In the genomic region with DNA sequence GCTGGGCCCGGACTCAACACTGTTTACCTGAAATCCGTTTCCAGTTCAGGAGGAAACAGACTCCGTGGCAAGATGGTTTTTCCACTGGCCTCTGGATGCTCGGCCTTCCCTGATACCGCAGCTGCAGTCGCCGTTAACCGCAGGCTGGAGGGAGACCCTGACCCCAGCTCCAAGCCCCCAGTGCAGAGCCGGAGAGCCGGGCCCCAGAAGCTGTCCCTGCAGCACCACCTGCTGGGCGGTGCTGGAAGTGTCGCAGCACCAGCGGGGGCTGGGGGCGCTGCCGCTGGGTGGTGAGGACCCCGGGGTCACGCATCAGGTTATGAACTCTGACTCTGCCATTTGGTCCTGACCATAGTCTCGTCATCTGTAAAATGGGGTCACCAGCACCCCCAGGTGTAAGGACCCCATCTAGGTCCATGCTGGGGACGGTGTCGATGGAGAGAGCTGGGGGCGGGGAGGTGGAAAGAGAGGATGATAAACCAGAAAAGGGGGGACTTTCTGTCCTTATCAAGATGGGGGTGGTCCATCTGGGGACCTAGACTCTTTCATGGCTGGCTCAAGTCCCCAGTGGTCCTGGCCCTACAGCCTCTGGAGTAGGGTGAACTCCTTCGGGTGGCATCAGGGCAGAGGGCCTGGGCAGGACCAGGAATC, we compare ENCODE assay signal across 1 cellular context.
TF ChIP-seq lines count a peak whose summit lies in the region.

No MANE protein-coding gene starts in this region.

TF ChIP-seq in HepG2, 621 proteins besides CTCF, POLR2A, EP300 and RAD21 (continued from another document and continues in another):
- TF ChIP-seq BCLAF1 (IDR thresholded peaks at IDR 0.05), result no peak
- 0 out of 2 replicates have a peak, but pooled peaks have one; percentile 31 for TF ChIP-seq TP53 (CRISPR knock-in tag; conservative IDR thresholded peaks at IDR 0.05)
- TF ChIP-seq KDM4B (CRISPR knock-in tag; IDR thresholded peaks at IDR 0.05), result peak; percentile 38; the same call in 1 of the 2 replicates
- peak; percentile 53; the same call in 1 of the 2 replicates for TF ChIP-seq ZNF557 (CRISPR knock-in tag; IDR thresholded peaks at IDR 0.05)
- TF ChIP-seq ZNF232 (CRISPR knock-in tag; IDR thresholded peaks at IDR 0.05; ENCODE audit: borderline replicate concordance), result peak; percentile 67; the same call in 1 of the 2 replicates
- TF ChIP-seq ZBTB10 (CRISPR knock-in tag; IDR thresholded peaks at IDR 0.05; ENCODE audit: borderline replicate concordance), result 0 out of 2 replicates have a peak, but pooled peaks have one; percentile 45
- peak; percentile 78; the same call in 1 of the 2 replicates for TF ChIP-seq KDM2A (CRISPR knock-in tag; IDR thresholded peaks at IDR 0.05; ENCODE audit: borderline replicate concordance, low read depth)
- TF ChIP-seq BHLHE40 (IDR thresholded peaks at IDR 0.05; ENCODE audit: low read length), result 0 out of 2 replicates have a peak, but pooled peaks have one; percentile 22
- no peak for TF ChIP-seq ZNF501 (CRISPR knock-in tag; IDR thresholded peaks at IDR 0.05)
- TF ChIP-seq NFKB2 (CRISPR knock-in tag; IDR thresholded peaks at IDR 0.05; ENCODE audit: borderline replicate concordance), result peak; percentile 60; the same call in 1 of the 2 replicates
- no peak for TF ChIP-seq SIX4 (CRISPR knock-in tag; IDR thresholded peaks at IDR 0.05)
- no peak for TF ChIP-seq SKIL (CRISPR knock-in tag; IDR thresholded peaks at IDR 0.05; ENCODE audit: borderline replicate concordance)
- no peak for TF ChIP-seq CBX5 (CRISPR knock-in tag; IDR thresholded peaks at IDR 0.05; ENCODE audit: borderline replicate concordance)
- peak; percentile 45; the same call in 1 of the 2 replicates for TF ChIP-seq SALL1 (CRISPR knock-in tag; IDR thresholded peaks at IDR 0.05)
- no peak for TF ChIP-seq KLF9 (CRISPR knock-in tag; IDR thresholded peaks at IDR 0.05; ENCODE audit: low read depth)
- no peak for TF ChIP-seq ARNT (IDR thresholded peaks at IDR 0.05)
- TF ChIP-seq, protein P1, sequence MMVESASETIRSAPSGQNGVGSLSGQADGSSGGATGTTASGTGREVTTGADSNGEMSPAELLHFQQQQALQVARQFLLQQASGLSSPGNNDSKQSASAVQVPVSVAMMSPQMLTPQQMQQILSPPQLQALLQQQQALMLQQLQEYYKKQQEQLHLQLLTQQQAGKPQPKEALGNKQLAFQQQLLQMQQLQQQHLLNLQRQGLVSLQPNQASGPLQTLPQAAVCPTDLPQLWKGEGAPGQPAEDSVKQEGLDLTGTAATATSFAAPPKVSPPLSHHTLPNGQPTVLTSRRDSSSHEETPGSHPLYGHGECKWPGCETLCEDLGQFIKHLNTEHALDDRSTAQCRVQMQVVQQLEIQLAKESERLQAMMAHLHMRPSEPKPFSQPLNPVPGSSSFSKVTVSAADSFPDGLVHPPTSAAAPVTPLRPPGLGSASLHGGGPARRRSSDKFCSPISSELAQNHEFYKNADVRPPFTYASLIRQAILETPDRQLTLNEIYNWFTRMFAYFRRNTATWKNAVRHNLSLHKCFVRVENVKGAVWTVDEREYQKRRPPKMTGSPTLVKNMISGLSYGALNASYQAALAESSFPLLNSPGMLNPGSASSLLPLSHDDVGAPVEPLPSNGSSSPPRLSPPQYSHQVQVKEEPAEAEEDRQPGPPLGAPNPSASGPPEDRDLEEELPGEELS (CRISPR knock-in tag; IDR thresholded peaks at IDR 0.05), result 0 out of 2 replicates have a peak, but pooled peaks have one; percentile 37
- TF ChIP-seq, protein P2, sequence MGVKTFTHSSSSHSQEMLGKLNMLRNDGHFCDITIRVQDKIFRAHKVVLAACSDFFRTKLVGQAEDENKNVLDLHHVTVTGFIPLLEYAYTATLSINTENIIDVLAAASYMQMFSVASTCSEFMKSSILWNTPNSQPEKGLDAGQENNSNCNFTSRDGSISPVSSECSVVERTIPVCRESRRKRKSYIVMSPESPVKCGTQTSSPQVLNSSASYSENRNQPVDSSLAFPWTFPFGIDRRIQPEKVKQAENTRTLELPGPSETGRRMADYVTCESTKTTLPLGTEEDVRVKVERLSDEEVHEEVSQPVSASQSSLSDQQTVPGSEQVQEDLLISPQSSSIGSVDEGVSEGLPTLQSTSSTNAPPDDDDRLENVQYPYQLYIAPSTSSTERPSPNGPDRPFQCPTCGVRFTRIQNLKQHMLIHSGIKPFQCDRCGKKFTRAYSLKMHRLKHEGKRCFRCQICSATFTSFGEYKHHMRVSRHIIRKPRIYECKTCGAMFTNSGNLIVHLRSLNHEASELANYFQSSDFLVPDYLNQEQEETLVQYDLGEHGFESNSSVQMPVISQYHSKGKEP (CRISPR knock-in tag; IDR thresholded peaks at IDR 0.05), result no peak
- TF ChIP-seq HNF4G (IDR thresholded peaks at IDR 0.05; ENCODE audit: borderline replicate concordance, low read depth, low read length), result no peak
- TF ChIP-seq HNF4G (CRISPR knock-in tag; IDR thresholded peaks at IDR 0.05; ENCODE audit: borderline replicate concordance, low read depth), result 0 out of 2 replicates have a peak, but pooled peaks have one; percentile 19
- TF ChIP-seq FOXA3 (CRISPR knock-in tag; IDR thresholded peaks at IDR 0.05), result no peak
- TF ChIP-seq ZNF263 (CRISPR knock-in tag; IDR thresholded peaks at IDR 0.05), result peak; percentile 58; the same call in 1 of the 2 replicates
- 0 out of 2 replicates have a peak, but pooled peaks have one; percentile 44 for TF ChIP-seq ZNF567 (CRISPR knock-in tag; IDR thresholded peaks at IDR 0.05; ENCODE audit: borderline replicate concordance)
- 0 out of 2 replicates have a peak, but pooled peaks have one; percentile 40 for TF ChIP-seq BRCA1 (CRISPR knock-in tag; IDR thresholded peaks at IDR 0.05)
- TF ChIP-seq SMAD1 (CRISPR knock-in tag; IDR thresholded peaks at IDR 0.05; ENCODE audit: borderline replicate concordance, low read depth), result no peak
- peak; percentile 56; the same call in 1 of the 2 replicates for TF ChIP-seq ZFP90 (CRISPR knock-in tag; IDR thresholded peaks at IDR 0.05; ENCODE audit: borderline replicate concordance)
- TF ChIP-seq NCOR1 (IDR thresholded peaks at IDR 0.05; ENCODE audit: borderline replicate concordance, low read length), result no peak
- TF ChIP-seq SCMH1 (CRISPR knock-in tag; IDR thresholded peaks at IDR 0.05; ENCODE audit: borderline replicate concordance), result no peak
- 0 out of 2 replicates have a peak, but pooled peaks have one; percentile 34 for TF ChIP-seq ZNF839 (CRISPR knock-in tag; IDR thresholded peaks at IDR 0.05; ENCODE audit: borderline replicate concordance)
- peak; percentile 70; the same call in 1 of the 2 replicates for TF ChIP-seq SRY (CRISPR knock-in tag; IDR thresholded peaks at IDR 0.05)
- no peak for TF ChIP-seq ASH2L (IDR thresholded peaks at IDR 0.05; ENCODE audit: insufficient read length, low read depth, low read length)
- TF ChIP-seq, protein P3, sequence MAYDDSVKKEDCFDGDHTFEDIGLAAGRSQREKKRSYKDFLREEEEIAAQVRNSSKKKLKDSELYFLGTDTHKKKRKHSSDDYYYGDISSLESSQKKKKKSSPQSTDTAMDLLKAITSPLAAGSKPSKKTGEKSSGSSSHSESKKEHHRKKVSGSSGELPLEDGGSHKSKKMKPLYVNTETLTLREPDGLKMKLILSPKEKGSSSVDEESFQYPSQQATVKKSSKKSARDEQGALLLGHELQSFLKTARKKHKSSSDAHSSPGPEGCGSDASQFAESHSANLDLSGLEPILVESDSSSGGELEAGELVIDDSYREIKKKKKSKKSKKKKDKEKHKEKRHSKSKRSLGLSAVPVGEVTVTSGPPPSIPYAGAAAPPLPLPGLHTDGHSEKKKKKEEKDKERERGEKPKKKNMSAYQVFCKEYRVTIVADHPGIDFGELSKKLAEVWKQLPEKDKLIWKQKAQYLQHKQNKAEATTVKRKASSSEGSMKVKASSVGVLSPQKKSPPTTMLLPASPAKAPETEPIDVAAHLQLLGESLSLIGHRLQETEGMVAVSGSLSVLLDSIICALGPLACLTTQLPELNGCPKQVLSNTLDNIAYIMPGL (CRISPR knock-in tag; IDR thresholded peaks at IDR 0.05; ENCODE audit: borderline replicate concordance in 1 of 2, low read depth in 1 of 2), result peak; percentile 35 to 52; a peak in 1 of 4 replicates
- TF ChIP-seq TOE1 (CRISPR knock-in tag; IDR thresholded peaks at IDR 0.05), result no peak
- 0 out of 2 replicates have a peak, but pooled peaks have one; percentile 15 for TF ChIP-seq EEA1 (CRISPR knock-in tag; IDR thresholded peaks at IDR 0.05; ENCODE audit: borderline replicate concordance)
- 0 out of 2 replicates have a peak, but pooled peaks have one; percentile 44 for TF ChIP-seq HMG20B (CRISPR knock-in tag; conservative IDR thresholded peaks at IDR 0.05)
- TF ChIP-seq, protein P4, sequence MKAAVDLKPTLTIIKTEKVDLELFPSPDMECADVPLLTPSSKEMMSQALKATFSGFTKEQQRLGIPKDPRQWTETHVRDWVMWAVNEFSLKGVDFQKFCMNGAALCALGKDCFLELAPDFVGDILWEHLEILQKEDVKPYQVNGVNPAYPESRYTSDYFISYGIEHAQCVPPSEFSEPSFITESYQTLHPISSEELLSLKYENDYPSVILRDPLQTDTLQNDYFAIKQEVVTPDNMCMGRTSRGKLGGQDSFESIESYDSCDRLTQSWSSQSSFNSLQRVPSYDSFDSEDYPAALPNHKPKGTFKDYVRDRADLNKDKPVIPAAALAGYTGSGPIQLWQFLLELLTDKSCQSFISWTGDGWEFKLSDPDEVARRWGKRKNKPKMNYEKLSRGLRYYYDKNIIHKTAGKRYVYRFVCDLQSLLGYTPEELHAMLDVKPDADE (CRISPR knock-in tag; IDR thresholded peaks at IDR 0.05), result no peak
- TF ChIP-seq PTBP1 (IDR thresholded peaks at IDR 0.05; ENCODE audit: low read depth, low read length, poor library complexity, severe bottlenecking), result peak; percentile 41
- no peak for TF ChIP-seq SNAI1 (CRISPR knock-in tag; IDR thresholded peaks at IDR 0.05; ENCODE audit: borderline replicate concordance)
- peak; percentile 87 for TF ChIP-seq HOXA5 (CRISPR knock-in tag; IDR thresholded peaks at IDR 0.05)
- no peak for TF ChIP-seq HNF4A (CRISPR knock-in tag; IDR thresholded peaks at IDR 0.05)
- no peak for TF ChIP-seq ZBTB1 (CRISPR knock-in tag; IDR thresholded peaks at IDR 0.05; ENCODE audit: borderline replicate concordance)
